ENCODE assay signal across 10 cellular contexts in the genomic region with DNA sequence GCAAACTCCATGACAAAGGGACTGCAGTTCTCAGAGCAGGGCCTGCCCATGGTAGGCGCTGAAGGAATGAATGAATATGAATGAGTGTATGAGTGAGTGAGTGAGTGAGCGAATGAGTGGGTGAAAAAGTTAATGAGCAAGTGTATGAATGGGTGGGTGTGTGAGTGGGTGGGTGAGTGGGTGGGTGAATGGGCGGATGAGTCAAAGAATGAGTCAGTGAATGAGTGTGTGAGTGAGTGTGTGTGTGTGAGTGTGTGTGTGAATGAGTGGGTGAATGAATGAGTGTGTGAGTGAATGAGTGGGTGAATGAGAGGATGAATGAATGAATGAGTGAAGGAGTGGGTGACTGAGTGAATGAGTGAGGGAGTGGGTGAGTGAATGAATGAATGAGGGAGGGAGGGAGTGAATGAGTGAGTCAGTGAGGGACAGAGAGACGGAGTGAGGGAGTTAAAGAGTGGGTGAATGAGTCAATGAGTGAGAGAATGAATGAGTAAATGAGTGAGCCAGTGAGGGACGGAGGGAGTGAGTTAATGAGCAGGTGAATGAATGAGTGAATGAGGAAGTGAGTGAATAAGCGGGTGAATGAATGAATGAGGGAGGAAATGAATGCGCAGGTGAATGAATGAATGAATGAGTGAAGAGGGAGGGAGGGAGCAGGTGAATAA. TPM values are rescaled to one million over a fixed set of nuclear protein-coding genes. Genes with fewer than 3 reads are reported as not detected.
DNase-seq lines count a peak whose midpoint lies in the region; ATAC-seq lines count a peak whose summit lies in the region.
"Had no signal": no experiment of that assay in that cellular context is flagged by ENCODE, and none has a peak within 500 bp of the region (broad histone marks: within the 10 kb centered on the region; RNA-seq: fewer than 3 reads in every experiment).

No MANE protein-coding gene starts in this region.

- no peak overlapping the region for H3K23ac ChIP-seq in mesendoderm (ENCODE audit: low read length)

- DNase-seq in ACHN (peak; percentile 33), HCEC 1CT (peak; percentile 22), mesendoderm (peak; percentile 38), GM03348 (ENCODE audit: low spot score) (no peak), germinal center (ENCODE audit: low spot score) (no peak), NOMO-1 treated with DMSO at 0.1 percent for 48 hours (lab: John Stamatoyannopoulos, UW; ENCODE audit: unreplicated experiment) (no peak)
- DNase-seq: thyroid gland had no signal

- H3K4me3 ChIP-seq in mesendoderm (ENCODE audit: low read length) = no peak overlapping the region
- H3K4me3 ChIP-seq: thyroid gland had no signal

- no peaks in the 10 kb centered on the region for H3K79me1 ChIP-seq in mesendoderm (ENCODE audit: low read length)

- no peak overlapping the region for H2BK120ac ChIP-seq in mesendoderm (ENCODE audit: low read depth, low read length)

- in situ Hi-C loops in ACHN (cut with HindIII; ENCODE audit: low pct_ligation_motif_present, low pct_unique_long_range_greater_than_20kb, low sequenced_read_pairs) = no loop called here

- H3K4me3 Mint-ChIP-seq in activated naive CD8-positive, alpha-beta T cell = peak overlapping the region; percentile 41

- H3K4me2 ChIP-seq in mesendoderm (ENCODE audit: low read length) = no peak overlapping the region

- ATAC-seq in GM18873 (IDR thresholded peaks at IDR 0.05; ENCODE audit: low FRiP score, unreplicated experiment) = no peak

- no peaks in the 10 kb centered on the region for H3K79me2 ChIP-seq in mesendoderm (ENCODE audit: control insufficient read depth, insufficient read depth, low read length)
- H3K79me2 ChIP-seq: parathyroid adenoma had no signal

- no peak overlapping the region for H2BK15ac ChIP-seq in mesendoderm (replicated peaks; ENCODE audit: low read depth)

- H3K4ac ChIP-seq in mesendoderm (ENCODE audit: low read depth, low read length) = no peak overlapping the region

- no peak overlapping the region for H3K56ac ChIP-seq in mesendoderm (ENCODE audit: low read length)

- no peak overlapping the region for H2BK5ac ChIP-seq in mesendoderm (ENCODE audit: low read length)

- no peaks in the 10 kb centered on the region for H3K9me3 Mint-ChIP-seq in activated naive CD8-positive, alpha-beta T cell (ENCODE audit: low read depth)

- no peaks in the 10 kb centered on the region for H3K36me3 Mint-ChIP-seq in activated naive CD8-positive, alpha-beta T cell

- H3K27ac Mint-ChIP-seq in activated naive CD8-positive, alpha-beta T cell = peak overlapping the region; percentile 85

- no peaks in the 10 kb centered on the region for H3K4me1 ChIP-seq in mesendoderm (ENCODE audit: control insufficient read depth, low read depth, low read length)
- H3K4me1 ChIP-seq: parathyroid adenoma had no signal

- no peak overlapping the region for H2AK5ac ChIP-seq in mesendoderm (ENCODE audit: low read length)

- no peaks in the 10 kb centered on the region for H3K27me3 ChIP-seq in mesendoderm (ENCODE audit: insufficient read depth, low read length, poor library complexity)

- no peaks in the 10 kb centered on the region for H3K36me3 ChIP-seq in mesendoderm (ENCODE audit: control insufficient read depth, insufficient read depth, low read length)
- H3K36me3 ChIP-seq: thyroid gland had no signal

- no peak overlapping the region for H3K9ac ChIP-seq in mesendoderm (ENCODE audit: low read length)
- H3K9ac ChIP-seq: parathyroid adenoma had no signal

- peaks cover 4% of the 10 kb centered on the region for H3K27me3 Mint-ChIP-seq in activated naive CD8-positive, alpha-beta T cell

- WGBS in mesendoderm (ENCODE audit: extremely low coverage, insufficient coverage, low lambda C conversion rate) = 100% methylated on average over 2 of the region's 7 CpGs

- no peak overlapping the region for H3K27ac ChIP-seq in mesendoderm (ENCODE audit: low read depth, low read length)
- H3K27ac ChIP-seq: parathyroid adenoma, thyroid gland had no signal

- H3K18ac ChIP-seq in mesendoderm (ENCODE audit: low read length) = no peak overlapping the region

- H4K8ac ChIP-seq in mesendoderm (ENCODE audit: low read depth, low read length) = no peak overlapping the region

- peaks cover 10% of the 10 kb centered on the region for H3K4me1 Mint-ChIP-seq in activated naive CD8-positive, alpha-beta T cell (ENCODE audit: low read depth)

- H4K5ac ChIP-seq in mesendoderm (ENCODE audit: low read length) = no peak overlapping the region

RNA-seq across cellular contexts. Expression of a gene that starts 11.1 kb away (rescaled TPM):
- polyA plus RNA-seq in mesendoderm (2013, experiment 1 of 2) = 11.6 TPM
- 11.8 TPM for polyA plus RNA-seq in mesendoderm (2013, experiment 2 of 2)

RNA-seq across cellular contexts. Expression of a gene that starts 54.4 kb away (rescaled TPM):
- 12.3 TPM for polyA plus RNA-seq in mesendoderm (2013, experiment 1 of 2)
- 11.6 TPM for polyA plus RNA-seq in mesendoderm (2013, experiment 2 of 2)

Comparison
In these comparisons a context has a peak if more than half of its experiments do, and no peak if none do; other contexts are left out.
1. DNase-seq: peak in ACHN (single experiment), HCEC 1CT (single experiment) and mesendoderm (single experiment); none in GM03348 (single experiment), germinal center (single experiment) and NOMO-1 treated with DMSO at 0.1 percent for 48 hours (single experiment).